ENCODE assay signal across 8 cellular contexts in genomic region chr11:36509265-36509664, GRCh38. TPM values are rescaled to one million over a fixed set of nuclear protein-coding genes. Genes with fewer than 3 reads are reported as not detected.
DNase-seq lines count a peak whose midpoint lies in the region; ATAC-seq and TF ChIP-seq lines count a peak whose summit lies in the region.

No MANE protein-coding gene starts in this region.

- H2BK15ac ChIP-seq in mesendoderm (replicated peaks; ENCODE audit: low read depth): no peak overlapping the region

- no peak overlapping the region for H4K5ac ChIP-seq in mesendoderm (ENCODE audit: low read length)

- no CpG with 5 or more reads among the region's 17 CpGs for WGBS in mesendoderm (ENCODE audit: extremely low coverage, insufficient coverage, low lambda C conversion rate)
- 0 to 1% methylated on average over 17 of the region's 17 CpGs for WGBS in thyroid gland, 2 donors

- no peaks in the 10 kb centered on the region for H3K79me2 ChIP-seq in mesendoderm (ENCODE audit: control insufficient read depth, insufficient read depth, low read length)

- DNase-seq in NCI-H1417 (lab: John Stamatoyannopoulos, UW): peak; percentile 33 to 56 (median 49)
- DNase-seq in NCI-H1417 treated with DMSO at 0.1 percent for 48 hours (lab: John Stamatoyannopoulos, UW): no peak
- DNase-seq in T-helper 22 cell (ENCODE audit: low read depth): peak; percentile 5
- DNase-seq in effector CD8-positive, alpha-beta T cell (lab: John Stamatoyannopoulos, UW): peak; percentile 8
- DNase-seq in mesendoderm: peak; percentile 61
- peak in 1 of 2 donors; percentile 13 for DNase-seq in thyroid gland
- no peak for DNase-seq in AML-193 (lab: John Stamatoyannopoulos, UW)

- no peak overlapping the region for H2AK5ac ChIP-seq in mesendoderm (ENCODE audit: low read length)

- no peak overlapping the region for H2BK120ac ChIP-seq in mesendoderm (ENCODE audit: low read depth, low read length)

- TF ChIP-seq POLR2A in thyroid gland (IDR thresholded peaks at IDR 0.05): no peak

- no peak overlapping the region for H3K23ac ChIP-seq in mesendoderm (ENCODE audit: low read length)

- no peak overlapping the region for H3K18ac ChIP-seq in mesendoderm (ENCODE audit: low read length)

- H3K9ac ChIP-seq in mesendoderm (ENCODE audit: low read length): peak overlapping the region; percentile 97

- peak overlapping the region; percentile 87 for H3K4me3 ChIP-seq in mesendoderm (ENCODE audit: low read length)
- H3K4me3 ChIP-seq in thyroid gland (replicated peaks in 1 of 3): peak overlapping the region; percentile 66 to 99 (median 83)

- H4K8ac ChIP-seq in mesendoderm (ENCODE audit: low read depth, low read length): no peak overlapping the region

- no peak for TF ChIP-seq CTCF in thyroid gland (IDR thresholded peaks at IDR 0.05)

- no peaks in the 10 kb centered on the region for H3K9me3 ChIP-seq in thyroid gland

- no peaks in the 10 kb centered on the region for H3K79me1 ChIP-seq in mesendoderm (ENCODE audit: low read length)

- no peak overlapping the region for H3K4ac ChIP-seq in mesendoderm (ENCODE audit: low read depth, low read length)

- intact Hi-C loops in thyroid gland (cut with DNase I): no loop called here

- no peak overlapping the region for H2BK5ac ChIP-seq in mesendoderm (ENCODE audit: low read length)

- H3K4me1 ChIP-seq in mesendoderm (ENCODE audit: control insufficient read depth, low read depth, low read length) (no peaks in the 10 kb centered on the region), thyroid gland (peaks cover 4% of the 10 kb centered on the region in 2 donors)

- no peaks in the 10 kb centered on the region for H3K36me3 ChIP-seq in mesendoderm (ENCODE audit: control insufficient read depth, insufficient read depth, low read length)
- no peaks in the 10 kb centered on the region for H3K36me3 ChIP-seq in thyroid gland

- H3K27ac ChIP-seq in mesendoderm (ENCODE audit: low read depth, low read length): no peak overlapping the region
- H3K27ac ChIP-seq in thyroid gland: peak overlapping the region; percentile 76 to 93 (median 79)

- H3K56ac ChIP-seq in mesendoderm (ENCODE audit: low read length): peak overlapping the region; percentile 100

- H3K27me3 ChIP-seq in mesendoderm (ENCODE audit: insufficient read depth, low read length, poor library complexity) (no peaks in the 10 kb centered on the region), thyroid gland (no peaks in the 10 kb centered on the region)

- ATAC-seq in HG02973 (IDR thresholded peaks at IDR 0.05; ENCODE audit: unreplicated experiment): peak; percentile 24

- H3K4me2 ChIP-seq in mesendoderm (ENCODE audit: low read length): peak overlapping the region; percentile 45

RNA-seq across cellular contexts. Expression of gene TRAF6, which starts 0.8 kb away (rescaled TPM):
- polyA plus RNA-seq in mesendoderm (2013, experiment 1 of 2): 6.0 TPM
- 5.9 TPM for polyA plus RNA-seq in mesendoderm (2013, experiment 2 of 2)
- total RNA-seq in thyroid gland: 10 to 100 TPM; 16.0 to 30.5 (median 20.9) TPM

RNA-seq across cellular contexts. Expression of gene RAG1, which starts 58.5 kb away (rescaled TPM):
- polyA plus RNA-seq in mesendoderm (2013, experiment 1 of 2): 0.55 TPM
- 0.52 TPM for polyA plus RNA-seq in mesendoderm (2013, experiment 2 of 2)
- total RNA-seq in thyroid gland: 1 to 10 TPM; 1.5 to 4.8 (median 4.2) TPM

Comparison
In these comparisons a context has a peak if more than half of its experiments do, and no peak if none do; other contexts are left out.
1. DNase-seq: peak in NCI-H1417 (3 of 3), T-helper 22 cell (single experiment), effector CD8-positive, alpha-beta T cell (single experiment) and mesendoderm (single experiment); none in NCI-H1417 treated with DMSO at 0.1 percent for 48 hours (single experiment) and AML-193 (0 of 2).